19 cellular contexts compared by ENCODE assay signal in the genomic region with DNA sequence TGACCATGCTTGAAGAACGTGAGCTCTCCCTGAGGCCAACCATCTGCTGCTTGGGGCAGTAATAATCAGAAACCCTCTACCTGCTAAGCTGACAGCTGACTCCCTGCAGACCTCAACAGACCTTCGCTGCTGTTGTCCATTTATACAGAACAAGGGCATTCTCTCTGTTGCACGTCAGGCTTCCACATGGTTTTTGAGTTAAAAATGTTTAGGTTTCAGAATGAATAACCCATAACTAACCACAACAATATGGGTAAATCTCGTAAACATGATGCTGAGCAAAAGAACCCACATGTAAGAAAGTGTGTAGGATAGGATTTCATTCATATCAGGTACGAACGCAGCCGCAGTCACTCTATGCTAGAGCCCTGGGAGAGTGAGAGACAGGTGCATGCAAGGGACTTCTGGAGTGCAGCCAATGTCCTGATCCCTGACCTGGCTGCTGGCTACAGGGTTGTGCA.
"Had no signal": no experiment of that assay in that cellular context is flagged by ENCODE, and none has a peak within 500 bp of the region (broad histone marks: within the 10 kb centered on the region; RNA-seq: fewer than 3 reads in every experiment).

No MANE protein-coding gene starts in this region.

- H3K4me1 ChIP-seq: heart right ventricle, transverse colon had no signal

- H3K4me3 ChIP-seq: heart right ventricle, transverse colon had no signal

- FAIRE-seq: urothelium cell line had no signal

- H3K36me3 ChIP-seq: heart right ventricle, transverse colon had no signal

- ATAC-seq: activated CD4-positive, CD25-positive, alpha-beta regulatory T cell treated with anti-CD3 and anti-CD28 coated beads, Interleukin-2, amount 50 U/mL, for 24 hours; activated CD8-positive, alpha-beta T cell treated with anti-CD3 and anti-CD28 coated beads, Interleukin-2, amount 10 ng/mL, durations not matched to agents 7 days and 5 days; activated naive CD8-positive, alpha-beta T cell treated with anti-CD3 and anti-CD28 coated beads, Interleukin-2, amount 50 U/mL, for 24 hours; heart right ventricle; left cardiac atrium; natural killer cell treated with Interleukin-12 subunit alpha and Interleukin-12 subunit beta and Interleukin-15 and Interleukin-18, amount 100 ng/mL, for 72 hours; stimulated activated naive B cell treated with anti-CD40 and anti-IgM and Interleukin-4, amounts not matched to agents 10 μg/mL and 1 μg/mL and 100 μg/mL, for 72 hours had no signal

- DNase-seq: activated CD4-positive, alpha-beta T cell treated with anti-CD3 and anti-CD28 coated beads, Interleukin-2, amount 50 U/mL, for 1 hour; activated CD8-positive, alpha-beta T cell treated with anti-CD3 and anti-CD28 coated beads, Interleukin-2, amount 10 ng/mL, durations not matched to agents 7 days and 5 days; activated gamma-delta T cell; activated naive CD4-positive, alpha-beta T cell treated with anti-CD3 and anti-CD28 coated beads, Interleukin-2, amount 50 U/mL, for 16 hours; activated naive CD8-positive, alpha-beta T cell treated with anti-CD3 and anti-CD28 coated beads, Interleukin-2, amount 50 U/mL, for 24 hours; effector CD8-positive, alpha-beta T cell; erythroblast; foreskin fibroblast; heart right ventricle; islet precursor cell; left cardiac atrium; retina; stimulated activated CD4-positive, alpha-beta T cell treated with anti-CD3 and anti-CD28 coated beads, Interleukin-2, amount 100 ng/mL, for 48 hours; stimulated activated CD8-positive, alpha-beta memory T cell treated with anti-CD3 and anti-CD28 coated beads, Interleukin-4, amount 100 ng/mL, for 48 hours; stimulated activated naive B cell treated with anti-CD40 and anti-IgM and Interleukin-4, amounts not matched to agents 10 μg/mL and 1 μg/mL and 100 μg/mL, for 72 hours; transverse colon had no signal

- H3K9me3 ChIP-seq: heart right ventricle, transverse colon had no signal

- H3K27ac ChIP-seq: heart right ventricle, transverse colon had no signal

- H3K27me3 ChIP-seq: heart right ventricle, transverse colon had no signal
